1 cellular context compared by ENCODE assay signal in the genomic region with DNA sequence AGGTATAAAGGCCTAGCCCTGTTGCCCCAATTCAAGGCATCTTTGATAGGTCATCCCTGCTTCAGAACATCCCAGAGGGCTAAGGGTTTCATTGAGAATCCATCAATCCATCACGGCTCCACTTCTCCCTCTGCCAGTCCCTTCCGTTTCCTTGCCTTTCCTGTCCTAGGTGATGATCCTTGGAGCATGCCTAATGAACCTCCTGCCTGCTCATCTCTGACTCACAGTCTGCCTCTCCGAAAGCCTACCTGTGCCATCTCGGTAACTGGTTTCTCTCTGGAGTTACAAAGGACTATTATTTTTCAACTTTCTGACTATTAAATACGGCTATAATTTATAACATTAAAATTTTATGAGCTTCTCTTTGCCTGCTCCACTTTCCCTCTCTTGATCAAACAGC.
TF ChIP-seq lines count a peak whose summit lies in the region.

No MANE protein-coding gene starts in this region.

TF ChIP-seq in H1, 55 proteins besides CTCF, POLR2A, EP300 and RAD21:
- TF ChIP-seq CHD1 (IDR thresholded peaks at IDR 0.05; ENCODE audit: low read depth, low read length): no peak
- TF ChIP-seq SIRT6 (IDR thresholded peaks at IDR 0.05; ENCODE audit: low read length): no peak
- TF ChIP-seq MAFK (IDR thresholded peaks at IDR 0.05; ENCODE audit: low read depth, low read length): no peak
- TF ChIP-seq, protein P1, sequence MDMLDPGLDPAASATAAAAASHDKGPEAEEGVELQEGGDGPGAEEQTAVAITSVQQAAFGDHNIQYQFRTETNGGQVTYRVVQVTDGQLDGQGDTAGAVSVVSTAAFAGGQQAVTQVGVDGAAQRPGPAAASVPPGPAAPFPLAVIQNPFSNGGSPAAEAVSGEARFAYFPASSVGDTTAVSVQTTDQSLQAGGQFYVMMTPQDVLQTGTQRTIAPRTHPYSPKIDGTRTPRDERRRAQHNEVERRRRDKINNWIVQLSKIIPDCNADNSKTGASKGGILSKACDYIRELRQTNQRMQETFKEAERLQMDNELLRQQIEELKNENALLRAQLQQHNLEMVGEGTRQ (IDR thresholded peaks at IDR 0.05; ENCODE audit: low read length): no peak
- TF ChIP-seq RXRA (IDR thresholded peaks at IDR 0.05; ENCODE audit: insufficient read depth, low read depth, low read length): no peak
- no peak for TF ChIP-seq RBBP5 (IDR thresholded peaks at IDR 0.05; ENCODE audit: borderline replicate concordance, low read depth, low read length)
- TF ChIP-seq RNF2 (IDR thresholded peaks at IDR 0.05; ENCODE audit: borderline replicate concordance, low read depth, low read length, missing control alignments, poor library complexity, severe bottlenecking): no peak
- TF ChIP-seq FOSL1 (IDR thresholded peaks at IDR 0.05; ENCODE audit: insufficient read depth, low read depth, low read length): no peak
- TF ChIP-seq SIX5 (IDR thresholded peaks at IDR 0.05; ENCODE audit: low read depth, low read length): no peak
- no peak for TF ChIP-seq BCL11A (IDR thresholded peaks at IDR 0.05; ENCODE audit: low read depth in 2 of 2, low read length in 2 of 2)
- no peak for TF ChIP-seq KDM1A (IDR thresholded peaks at IDR 0.05; ENCODE audit: borderline replicate concordance, low read length)
- no peak for TF ChIP-seq EZH2 (IDR thresholded peaks at IDR 0.05; ENCODE audit: low read depth, low read length, severe bottlenecking)
- no peak for TF ChIP-seq JUN (IDR thresholded peaks at IDR 0.05; ENCODE audit: low read depth, low read length)
